12 cellular contexts compared by ENCODE assay signal in the genomic region with DNA sequence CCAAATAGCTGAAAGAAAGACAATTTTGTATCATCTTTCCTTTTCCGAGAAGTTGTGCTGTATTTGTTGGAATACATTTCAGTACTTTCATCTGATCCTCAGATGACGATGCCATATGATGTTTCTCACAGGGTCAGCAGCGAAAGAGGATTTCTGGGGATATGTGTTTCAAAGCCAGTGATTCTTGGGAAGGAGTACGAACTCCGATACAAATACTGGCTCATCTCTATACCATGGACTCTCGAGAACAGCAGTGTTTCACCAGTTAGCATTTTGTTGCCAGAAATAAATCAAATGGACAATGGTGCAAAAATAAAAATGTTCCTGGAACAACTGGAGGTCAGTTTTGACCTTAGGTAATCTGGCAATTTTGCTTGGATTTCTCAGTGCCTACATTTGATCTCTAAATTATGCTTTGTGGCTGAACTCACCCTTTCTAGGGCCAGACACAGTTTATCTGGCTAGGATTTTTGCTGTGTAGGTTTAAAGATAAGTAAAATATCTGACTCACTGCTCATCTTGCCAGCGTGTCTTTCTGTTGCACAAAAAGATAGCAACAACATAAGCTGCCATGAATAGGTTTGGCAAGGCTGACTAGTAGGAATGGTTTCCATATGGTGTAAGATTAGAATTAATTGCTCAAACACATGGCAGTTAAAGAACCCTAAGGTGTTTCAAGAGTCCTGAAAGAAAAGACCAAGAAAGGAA. TPM values are rescaled to one million over a fixed set of nuclear protein-coding genes. Genes with fewer than 3 reads are reported as not detected.
A peak's percentile ranks its signal among the peaks of the same experiment; 100 is the strongest.
DNase-seq lines count a peak whose midpoint lies in the region; ATAC-seq and TF ChIP-seq lines count a peak whose summit lies in the region.
"Had no signal": no experiment of that assay in that cellular context is flagged by ENCODE, and none has a peak within 500 bp of the region (broad histone marks: within the 10 kb centered on the region; RNA-seq: fewer than 3 reads in every experiment).

No MANE protein-coding gene starts in this region.

- H3K4me3 ChIP-seq in cardiac fibroblast (replicated peaks in 1 of 2; ENCODE audit: low read depth in 2 of 2, low read length in 2 of 2): no peak overlapping the region
- H3K4me3 ChIP-seq: transverse colon had no signal

- DNase-seq in Right ventricle myocardium inferior (ENCODE audit: missing footprints): no peak
- no peak for DNase-seq in cardiac septum (ENCODE audit: low spot score)
- peak; percentile 70 to 92 for DNase-seq in cardiac fibroblast (ENCODE audit: low read depth in 2 of 2)
- DNase-seq in left kidney (ENCODE audit: low read depth, low spot score): peak; percentile 18
- no peak for DNase-seq in NCI-H526 treated with DMSO at 0.1 percent for 48 hours (lab: John Stamatoyannopoulos, UW)
- DNase-seq in glomerular visceral epithelial cell (ENCODE audit: extremely low spot score): no peak
- no peak for DNase-seq in activated CD4-positive, alpha-beta T cell treated with anti-CD3 and anti-CD28 coated beads for 4 hours
- DNase-seq: activated effector memory CD4-positive, alpha-beta T cell treated with Interleukin-2 at 50 U/mL for 16 hours; NCI-H748 treated with DMSO at 0.1 percent for 48 hours; stimulated activated CD4-positive, alpha-beta T cell treated with anti-CD3 and anti-CD28 coated beads, Interleukin-4, amount 100 ng/mL, for 1 hour; transverse colon had no signal

- no peak for TF ChIP-seq CTCF in cardiac fibroblast (IDR thresholded peaks at IDR 0.05; ENCODE audit: low read depth, low read length)

- intact Hi-C loops in Right ventricle myocardium inferior (cut with DNase I) (no loop called here), cardiac septum (cut with DNase I) (loop anchor here (10.0 kb wide), 1 partner anchor 122 kb away; a partner anchor contains a TSS)

- ATAC-seq in Right ventricle myocardium inferior (peak; percentile 15), HG02885 (IDR thresholded peaks at IDR 0.05; ENCODE audit: poor library complexity, unreplicated experiment) (no peak)

RNA-seq across cellular contexts. Expression of a gene that starts 11.0 kb away (rescaled TPM):
- total RNA-seq in Right ventricle myocardium inferior (369 TPM), cardiac septum (677 TPM)

RNA-seq across cellular contexts. Expression of a gene that starts 41.7 kb away (rescaled TPM):
- total RNA-seq in Right ventricle myocardium inferior: 0.19 TPM
- 0.11 TPM for total RNA-seq in cardiac septum

RNA-seq across cellular contexts. Expression of a gene that starts 53.3 kb away (rescaled TPM):
- total RNA-seq in Right ventricle myocardium inferior: 5.6 TPM
- 1.9 TPM for total RNA-seq in cardiac septum

Comparison
In these comparisons a context has a peak if more than half of its experiments do, and no peak if none do; other contexts are left out.
1. DNase-seq: peak in cardiac fibroblast (2 of 2) and left kidney (single experiment); none in Right ventricle myocardium inferior (single experiment), cardiac septum (single experiment), NCI-H526 treated with DMSO at 0.1 percent for 48 hours (single experiment), glomerular visceral epithelial cell (single experiment) and activated CD4-positive, alpha-beta T cell treated with anti-CD3 and anti-CD28 coated beads for 4 hours (0 of 2).